ENCODE assay signal across 1 cellular context in the genomic region with DNA sequence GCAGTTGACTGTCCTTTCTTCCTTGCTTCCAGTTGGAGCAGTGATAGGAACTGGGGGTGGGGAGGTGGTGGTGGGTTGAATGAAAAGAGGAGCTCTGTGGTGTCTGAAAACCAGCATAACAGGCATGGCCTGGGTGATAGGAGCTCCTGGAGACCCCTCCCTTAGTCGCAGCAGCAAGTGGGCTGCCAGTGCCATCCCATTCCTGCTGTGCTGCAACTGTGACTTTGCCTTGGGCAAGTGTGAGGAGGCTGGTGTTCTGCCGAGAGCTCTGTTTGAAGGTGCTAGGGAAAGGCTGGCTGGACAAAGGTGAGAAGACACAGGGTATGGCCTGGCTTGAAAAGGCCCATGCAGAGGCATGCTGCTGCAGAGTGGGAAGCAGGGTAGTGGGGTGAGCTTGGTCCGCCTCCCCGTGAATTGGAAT.
TF ChIP-seq lines count a peak whose summit lies in the region.

No MANE protein-coding gene starts in this region.

TF ChIP-seq in WTC11, 78 proteins besides CTCF, POLR2A, EP300 and RAD21 (continued from another document):
- TF ChIP-seq, protein P1, sequence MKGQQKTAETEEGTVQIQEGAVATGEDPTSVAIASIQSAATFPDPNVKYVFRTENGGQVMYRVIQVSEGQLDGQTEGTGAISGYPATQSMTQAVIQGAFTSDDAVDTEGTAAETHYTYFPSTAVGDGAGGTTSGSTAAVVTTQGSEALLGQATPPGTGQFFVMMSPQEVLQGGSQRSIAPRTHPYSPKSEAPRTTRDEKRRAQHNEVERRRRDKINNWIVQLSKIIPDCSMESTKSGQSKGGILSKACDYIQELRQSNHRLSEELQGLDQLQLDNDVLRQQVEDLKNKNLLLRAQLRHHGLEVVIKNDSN (CRISPR knock-in tag; IDR thresholded peaks at IDR 0.05) = no peak
- TF ChIP-seq, protein P2, sequence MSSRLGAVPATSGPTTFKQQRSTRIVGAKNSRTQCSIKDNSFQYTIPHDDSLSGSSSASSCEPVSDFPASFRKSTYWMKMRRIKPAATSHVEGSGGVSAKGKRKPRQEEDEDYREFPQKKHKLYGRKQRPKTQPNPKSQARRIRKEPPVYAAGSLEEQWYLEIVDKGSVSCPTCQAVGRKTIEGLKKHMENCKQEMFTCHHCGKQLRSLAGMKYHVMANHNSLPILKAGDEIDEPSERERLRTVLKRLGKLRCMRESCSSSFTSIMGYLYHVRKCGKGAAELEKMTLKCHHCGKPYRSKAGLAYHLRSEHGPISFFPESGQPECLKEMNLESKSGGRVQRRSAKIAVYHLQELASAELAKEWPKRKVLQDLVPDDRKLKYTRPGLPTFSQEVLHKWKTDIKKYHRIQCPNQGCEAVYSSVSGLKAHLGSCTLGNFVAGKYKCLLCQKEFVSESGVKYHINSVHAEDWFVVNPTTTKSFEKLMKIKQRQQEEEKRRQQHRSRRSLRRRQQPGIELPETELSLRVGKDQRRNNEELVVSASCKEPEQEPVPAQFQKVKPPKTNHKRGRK (CRISPR knock-in tag; IDR thresholded peaks at IDR 0.05; ENCODE audit: borderline replicate concordance) = no peak
- TF ChIP-seq FOXJ3 (CRISPR knock-in tag; IDR thresholded peaks at IDR 0.05; ENCODE audit: borderline replicate concordance) (no peak), KAT7 (CRISPR knock-in tag; IDR thresholded peaks at IDR 0.05; ENCODE audit: borderline replicate concordance) (no peak), SMAD3 (CRISPR knock-in tag; IDR thresholded peaks at IDR 0.05; ENCODE audit: borderline replicate concordance) (no peak), EMX1 (CRISPR knock-in tag; IDR thresholded peaks at IDR 0.05) (no peak), CREM (CRISPR knock-in tag; IDR thresholded peaks at IDR 0.05) (no peak), ZNF317 (CRISPR knock-in tag; IDR thresholded peaks at IDR 0.05; ENCODE audit: borderline replicate concordance, low read depth) (no peak), JUN (CRISPR knock-in tag; IDR thresholded peaks at IDR 0.05) (no peak), ZNF232 (CRISPR knock-in tag; IDR thresholded peaks at IDR 0.05) (no peak), SOX15 (CRISPR knock-in tag; IDR thresholded peaks at IDR 0.05) (no peak)
- TF ChIP-seq, protein P3, sequence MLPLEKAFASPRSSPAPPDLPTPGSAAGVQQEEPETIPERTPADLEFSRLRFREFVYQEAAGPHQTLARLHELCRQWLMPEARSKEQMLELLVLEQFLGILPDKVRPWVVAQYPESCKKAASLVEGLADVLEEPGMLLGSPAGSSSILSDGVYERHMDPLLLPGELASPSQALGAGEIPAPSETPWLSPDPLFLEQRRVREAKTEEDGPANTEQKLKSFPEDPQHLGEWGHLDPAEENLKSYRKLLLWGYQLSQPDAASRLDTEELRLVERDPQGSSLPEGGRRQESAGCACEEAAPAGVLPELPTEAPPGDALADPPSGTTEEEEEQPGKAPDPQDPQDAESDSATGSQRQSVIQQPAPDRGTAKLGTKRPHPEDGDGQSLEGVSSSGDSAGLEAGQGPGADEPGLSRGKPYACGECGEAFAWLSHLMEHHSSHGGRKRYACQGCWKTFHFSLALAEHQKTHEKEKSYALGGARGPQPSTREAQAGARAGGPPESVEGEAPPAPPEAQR (CRISPR knock-in tag; IDR thresholded peaks at IDR 0.05) = no peak
- TF ChIP-seq, protein P4, sequence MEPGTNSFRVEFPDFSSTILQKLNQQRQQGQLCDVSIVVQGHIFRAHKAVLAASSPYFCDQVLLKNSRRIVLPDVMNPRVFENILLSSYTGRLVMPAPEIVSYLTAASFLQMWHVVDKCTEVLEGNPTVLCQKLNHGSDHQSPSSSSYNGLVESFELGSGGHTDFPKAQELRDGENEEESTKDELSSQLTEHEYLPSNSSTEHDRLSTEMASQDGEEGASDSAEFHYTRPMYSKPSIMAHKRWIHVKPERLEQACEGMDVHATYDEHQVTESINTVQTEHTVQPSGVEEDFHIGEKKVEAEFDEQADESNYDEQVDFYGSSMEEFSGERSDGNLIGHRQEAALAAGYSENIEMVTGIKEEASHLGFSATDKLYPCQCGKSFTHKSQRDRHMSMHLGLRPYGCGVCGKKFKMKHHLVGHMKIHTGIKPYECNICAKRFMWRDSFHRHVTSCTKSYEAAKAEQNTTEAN (CRISPR knock-in tag; IDR thresholded peaks at IDR 0.05) = no peak
- TF ChIP-seq, protein P5, sequence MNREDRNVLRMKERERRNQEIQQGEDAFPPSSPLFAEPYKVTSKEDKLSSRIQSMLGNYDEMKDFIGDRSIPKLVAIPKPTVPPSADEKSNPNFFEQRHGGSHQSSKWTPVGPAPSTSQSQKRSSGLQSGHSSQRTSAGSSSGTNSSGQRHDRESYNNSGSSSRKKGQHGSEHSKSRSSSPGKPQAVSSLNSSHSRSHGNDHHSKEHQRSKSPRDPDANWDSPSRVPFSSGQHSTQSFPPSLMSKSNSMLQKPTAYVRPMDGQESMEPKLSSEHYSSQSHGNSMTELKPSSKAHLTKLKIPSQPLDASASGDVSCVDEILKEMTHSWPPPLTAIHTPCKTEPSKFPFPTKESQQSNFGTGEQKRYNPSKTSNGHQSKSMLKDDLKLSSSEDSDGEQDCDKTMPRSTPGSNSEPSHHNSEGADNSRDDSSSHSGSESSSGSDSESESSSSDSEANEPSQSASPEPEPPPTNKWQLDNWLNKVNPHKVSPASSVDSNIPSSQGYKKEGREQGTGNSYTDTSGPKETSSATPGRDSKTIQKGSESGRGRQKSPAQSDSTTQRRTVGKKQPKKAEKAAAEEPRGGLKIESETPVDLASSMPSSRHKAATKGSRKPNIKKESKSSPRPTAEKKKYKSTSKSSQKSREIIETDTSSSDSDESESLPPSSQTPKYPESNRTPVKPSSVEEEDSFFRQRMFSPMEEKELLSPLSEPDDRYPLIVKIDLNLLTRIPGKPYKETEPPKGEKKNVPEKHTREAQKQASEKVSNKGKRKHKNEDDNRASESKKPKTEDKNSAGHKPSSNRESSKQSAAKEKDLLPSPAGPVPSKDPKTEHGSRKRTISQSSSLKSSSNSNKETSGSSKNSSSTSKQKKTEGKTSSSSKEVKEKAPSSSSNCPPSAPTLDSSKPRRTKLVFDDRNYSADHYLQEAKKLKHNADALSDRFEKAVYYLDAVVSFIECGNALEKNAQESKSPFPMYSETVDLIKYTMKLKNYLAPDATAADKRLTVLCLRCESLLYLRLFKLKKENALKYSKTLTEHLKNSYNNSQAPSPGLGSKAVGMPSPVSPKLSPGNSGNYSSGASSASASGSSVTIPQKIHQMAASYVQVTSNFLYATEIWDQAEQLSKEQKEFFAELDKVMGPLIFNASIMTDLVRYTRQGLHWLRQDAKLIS (CRISPR knock-in tag; IDR thresholded peaks at IDR 0.05; ENCODE audit: borderline replicate concordance) = no peak
- TF ChIP-seq, protein P6, sequence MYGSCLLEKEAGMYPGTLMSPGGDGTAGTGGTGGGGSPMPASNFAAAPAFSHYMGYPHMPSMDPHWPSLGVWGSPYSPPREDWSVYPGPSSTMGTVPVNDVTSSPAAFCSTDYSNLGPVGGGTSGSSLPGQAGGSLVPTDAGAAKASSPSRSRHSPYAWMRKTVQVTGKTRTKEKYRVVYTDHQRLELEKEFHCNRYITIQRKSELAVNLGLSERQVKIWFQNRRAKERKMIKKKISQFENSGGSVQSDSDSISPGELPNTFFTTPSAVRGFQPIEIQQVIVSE (CRISPR knock-in tag; IDR thresholded peaks at IDR 0.05; ENCODE audit: borderline replicate concordance) = no peak
- TF ChIP-seq, protein P7, sequence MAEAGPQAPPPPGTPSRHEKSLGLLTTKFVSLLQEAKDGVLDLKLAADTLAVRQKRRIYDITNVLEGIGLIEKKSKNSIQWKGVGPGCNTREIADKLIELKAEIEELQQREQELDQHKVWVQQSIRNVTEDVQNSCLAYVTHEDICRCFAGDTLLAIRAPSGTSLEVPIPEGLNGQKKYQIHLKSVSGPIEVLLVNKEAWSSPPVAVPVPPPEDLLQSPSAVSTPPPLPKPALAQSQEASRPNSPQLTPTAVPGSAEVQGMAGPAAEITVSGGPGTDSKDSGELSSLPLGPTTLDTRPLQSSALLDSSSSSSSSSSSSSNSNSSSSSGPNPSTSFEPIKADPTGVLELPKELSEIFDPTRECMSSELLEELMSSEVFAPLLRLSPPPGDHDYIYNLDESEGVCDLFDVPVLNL (CRISPR knock-in tag; IDR thresholded peaks at IDR 0.05; ENCODE audit: borderline replicate concordance, low read depth) = no peak
- TF ChIP-seq, protein P8, sequence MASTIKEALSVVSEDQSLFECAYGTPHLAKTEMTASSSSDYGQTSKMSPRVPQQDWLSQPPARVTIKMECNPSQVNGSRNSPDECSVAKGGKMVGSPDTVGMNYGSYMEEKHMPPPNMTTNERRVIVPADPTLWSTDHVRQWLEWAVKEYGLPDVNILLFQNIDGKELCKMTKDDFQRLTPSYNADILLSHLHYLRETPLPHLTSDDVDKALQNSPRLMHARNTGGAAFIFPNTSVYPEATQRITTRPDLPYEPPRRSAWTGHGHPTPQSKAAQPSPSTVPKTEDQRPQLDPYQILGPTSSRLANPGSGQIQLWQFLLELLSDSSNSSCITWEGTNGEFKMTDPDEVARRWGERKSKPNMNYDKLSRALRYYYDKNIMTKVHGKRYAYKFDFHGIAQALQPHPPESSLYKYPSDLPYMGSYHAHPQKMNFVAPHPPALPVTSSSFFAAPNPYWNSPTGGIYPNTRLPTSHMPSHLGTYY (CRISPR knock-in tag; IDR thresholded peaks at IDR 0.05) = no peak
